16 cellular contexts compared by ENCODE assay signal in genomic region chr1:42221952-42222606, GRCh38. TPM values are rescaled to one million over a fixed set of nuclear protein-coding genes. Genes with fewer than 3 reads are reported as not detected.
DNase-seq lines count a peak whose midpoint lies in the region; ATAC-seq, FAIRE-seq and TF ChIP-seq lines count a peak whose summit lies in the region.
"Had no signal": no experiment of that assay in that cellular context is flagged by ENCODE, and none has a peak within 500 bp of the region (broad histone marks: within the 10 kb centered on the region; RNA-seq: fewer than 3 reads in every experiment).

No MANE protein-coding gene starts in this region.

- 53% methylated on average over 2 of the region's 2 CpGs for WGBS in K562 (ENCODE audit: insufficient coverage, low coverage, missing lambda C conversion rate)

- no peaks in the 10 kb centered on the region for H3K9me1 ChIP-seq in K562 (ENCODE audit: control insufficient read depth, insufficient read depth, low read length)

- ATAC-seq in K562 (no peak), GM21529 (IDR thresholded peaks at IDR 0.05; ENCODE audit: unreplicated experiment) (no peak)
- ATAC-seq: activated T-cell treated with anti-CD3 and anti-CD28 coated beads, Interleukin-2, amount 50 U/mL, for 72 hours had no signal

- no TSS peak for BruUV-seq in K562 (replicated peaks; lab: Mats Ljungman, UMichigan)

- FAIRE-seq in K562 (lab: Jason Lieb, UNC) = peak; percentile 55

- H4K20me1 ChIP-seq in K562 (replicated peaks; ENCODE audit: control insufficient read depth, insufficient read depth, low read length) = no peaks in the 10 kb centered on the region

- no peak for TF ChIP-seq POLR2A in K562 (conservative IDR thresholded peaks at IDR 0.05)

- peak; percentile 33; the same call in 1 of the 2 replicates for TF ChIP-seq EP300 in K562 (IDR thresholded peaks at IDR 0.05; ENCODE audit: low read length)

- TF ChIP-seq CTCF in K562 (IDR thresholded peaks at IDR 0.05 in 2 of 3, conservative IDR thresholded peaks at IDR 0.05 in 1 of 3; ENCODE audit: insufficient read depth in 2 of 3, low read depth in 1 of 3, low read length in 3 of 3) = no peak

- CTCF ChIA-PET in K562 (lab: Yijun Ruan, JAX; ENCODE audit: low intra/inter-chr PET ratio) = interaction anchor here (0.6 kb wide), 1 partner anchor 107 kb away, joined by 3 read pairs; no protein-coding TSS in a partner anchor

- peaks cover 34% of the 10 kb centered on the region for H3K79me2 ChIP-seq in K562 (ENCODE audit: control insufficient read depth, insufficient read depth, low read length)

- DNase-seq in DMS53 treated with DMSO at 0.1 percent for 48 hours (lab: John Stamatoyannopoulos, UW; ENCODE audit: unreplicated experiment) (peak; percentile 10), OCI-M1 (lab: John Stamatoyannopoulos, UW) (peak; percentile 47), K562 (ENCODE audit: extremely low read depth in 1 of 4, low spot score in 3 of 4) (peak in 3 of 4 experiments; percentile 18 to 38 (median 23)), non-pigmented ciliary epithelial cell (ENCODE audit: low read depth) (peak; percentile 83), LoVo (ENCODE audit: low spot score) (no peak), SHP77 (lab: John Stamatoyannopoulos, UW) (no peak)
- DNase-seq in activated T-cell treated with anti-CD3 and anti-CD28 coated beads, Interleukin-2, amount 50 U/mL, for 48 hours = no peak
- DNase-seq: activated CD4-positive, CD25-positive, alpha-beta regulatory T cell; activated T-cell treated with anti-CD3 and anti-CD28 coated beads, Interleukin-2, amount 50 U/mL, for 72 hours; NCI-H345; substantia nigra had no signal

- no peaks in the 10 kb centered on the region; the same call in 1 of the 2 replicates for H3K9me3 ChIP-seq in K562 (replicated peaks; ENCODE audit: control insufficient read depth, insufficient read depth, low read depth, low read length)
- H3K9me3 ChIP-seq: breast epithelium, right atrium auricular region had no signal

- no peak overlapping the region for H3K4me2 ChIP-seq in K562 (ENCODE audit: insufficient read depth, low read length)

- in situ Hi-C loops in K562 (cut with MboI) = no loop called here

- H3K27ac ChIP-seq in K562 (ENCODE audit: extremely low read depth, low read depth, low read length) = no peak overlapping the region
- H3K27ac ChIP-seq: breast epithelium, right atrium auricular region had no signal

- H3K4me3 ChIP-seq in K562 = no peak overlapping the region
- H3K4me3 ChIP-seq: breast epithelium, right atrium auricular region had no signal

- intact Hi-C loops in K562 (cut with micrococcal nuclease) = no loop called here

- H3K4me1 ChIP-seq in K562 (replicated peaks in 1 of 2; ENCODE audit: control insufficient read depth in 2 of 2, insufficient read depth in 2 of 2, low read length in 2 of 2) = peaks cover 0 to 10% of the 10 kb centered on the region in 2 experiments; a peak in 2 of 5 replicates
- H3K4me1 ChIP-seq: breast epithelium had no signal

- H3K9ac ChIP-seq in K562 (ENCODE audit: insufficient read depth in 1 of 2, low read depth in 2 of 2, low read length in 2 of 2) = no peak overlapping the region

- peaks cover 11% of the 10 kb centered on the region; the same call in 2 of the 3 replicates for H3K36me3 ChIP-seq in K562 (ENCODE audit: control insufficient read depth, insufficient read depth, low read length)
- H3K36me3 ChIP-seq: breast epithelium, right atrium auricular region had no signal

- no peak for TF ChIP-seq RAD21 in K562 (CRISPR knock-in tag; conservative IDR thresholded peaks at IDR 0.05 in 1 of 2, IDR thresholded peaks at IDR 0.05 in 1 of 2)

- POLR2A ChIA-PET in K562 (lab: Yijun Ruan, JAX) = interaction anchor here (0.7 to 1.2 kb wide), 2 partner anchors 11 to 38 kb away, joined by 3 to 4 read pairs; no protein-coding TSS in a partner anchor

- H3K27me3 ChIP-seq in K562 (ENCODE audit: control insufficient read depth in 2 of 2, insufficient read depth in 2 of 2, low read length in 2 of 2) = no peaks in the 10 kb centered on the region
- H3K27me3 ChIP-seq: breast epithelium, right atrium auricular region had no signal

- no peak overlapping the region for H2AFZ ChIP-seq in K562 (ENCODE audit: low read depth, low read length)

TF ChIP-seq in K562, 482 proteins besides CTCF, POLR2A, EP300 and RAD21 (continues in another document):
- TF ChIP-seq ZFPM2 (CRISPR knock-in tag; IDR thresholded peaks at IDR 0.05) (no peak), SMAD1 (IDR thresholded peaks at IDR 0.05; ENCODE audit: low read depth, low read length, partially characterized antibody) (no peak), ERF (CRISPR knock-in tag; IDR thresholded peaks at IDR 0.05) (no peak), U2AF1 (optimal IDR thresholded peaks at IDR 0.05; ENCODE audit: low read depth, low read length) (peak; percentile 43), TRIM24 (IDR thresholded peaks at IDR 0.05) (peak in 1 of 2 experiments; percentile 60; a peak in 2 of 4 replicates), CREBBP (IDR thresholded peaks at IDR 0.05; ENCODE audit: low read depth, low read length) (no peak), POLR2AphosphoS2 (IDR thresholded peaks at IDR 0.05; ENCODE audit: low read length) (no peak), ZNF224 (CRISPR knock-in tag; IDR thresholded peaks at IDR 0.05) (no peak), TOE1 (IDR thresholded peaks at IDR 0.05; ENCODE audit: borderline replicate concordance) (no peak), TOE1 (CRISPR knock-in tag; IDR thresholded peaks at IDR 0.05; ENCODE audit: borderline replicate concordance, low read depth) (no peak), ZNF444 (CRISPR knock-in tag; IDR thresholded peaks at IDR 0.05) (no peak), PCBP2 (IDR thresholded peaks at IDR 0.05; ENCODE audit: low read depth, low read length, poor library complexity, severe bottlenecking) (peak; percentile 98), POLR2B (IDR thresholded peaks at IDR 0.05; ENCODE audit: low read depth, partially characterized antibody) (no peak), JUND (IDR thresholded peaks at IDR 0.05; ENCODE audit: borderline replicate concordance, low read depth, low read length) (peak; percentile 54; the same call in 1 of the 2 replicates), JUND (tag; IDR thresholded peaks at IDR 0.05; ENCODE audit: borderline replicate concordance, low read depth, low read length) (peak; percentile 41; the same call in 1 of the 3 replicates), PTRF (tag; IDR thresholded peaks at IDR 0.05) (no peak), MEF2D (tag; conservative IDR thresholded peaks at IDR 0.05; ENCODE audit: low read depth) (peak; percentile 51)
- TF ChIP-seq, protein P1, sequence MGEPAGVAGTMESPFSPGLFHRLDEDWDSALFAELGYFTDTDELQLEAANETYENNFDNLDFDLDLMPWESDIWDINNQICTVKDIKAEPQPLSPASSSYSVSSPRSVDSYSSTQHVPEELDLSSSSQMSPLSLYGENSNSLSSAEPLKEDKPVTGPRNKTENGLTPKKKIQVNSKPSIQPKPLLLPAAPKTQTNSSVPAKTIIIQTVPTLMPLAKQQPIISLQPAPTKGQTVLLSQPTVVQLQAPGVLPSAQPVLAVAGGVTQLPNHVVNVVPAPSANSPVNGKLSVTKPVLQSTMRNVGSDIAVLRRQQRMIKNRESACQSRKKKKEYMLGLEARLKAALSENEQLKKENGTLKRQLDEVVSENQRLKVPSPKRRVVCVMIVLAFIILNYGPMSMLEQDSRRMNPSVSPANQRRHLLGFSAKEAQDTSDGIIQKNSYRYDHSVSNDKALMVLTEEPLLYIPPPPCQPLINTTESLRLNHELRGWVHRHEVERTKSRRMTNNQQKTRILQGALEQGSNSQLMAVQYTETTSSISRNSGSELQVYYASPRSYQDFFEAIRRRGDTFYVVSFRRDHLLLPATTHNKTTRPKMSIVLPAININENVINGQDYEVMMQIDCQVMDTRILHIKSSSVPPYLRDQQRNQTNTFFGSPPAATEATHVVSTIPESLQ (CRISPR knock-in tag; IDR thresholded peaks at IDR 0.05) = no peak
- TF ChIP-seq, protein P2, sequence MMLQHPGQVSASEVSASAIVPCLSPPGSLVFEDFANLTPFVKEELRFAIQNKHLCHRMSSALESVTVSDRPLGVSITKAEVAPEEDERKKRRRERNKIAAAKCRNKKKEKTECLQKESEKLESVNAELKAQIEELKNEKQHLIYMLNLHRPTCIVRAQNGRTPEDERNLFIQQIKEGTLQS (IDR thresholded peaks at IDR 0.05) = peak; percentile 7; the same call in 1 of the 2 replicates
- TF ChIP-seq, protein P2 (CRISPR knock-in tag; conservative IDR thresholded peaks at IDR 0.05) = no peak

RNA-seq across cellular contexts. Expression of gene GUCA2A, which starts 57.5 kb away (rescaled TPM):
- not detected in 2 replicates for total RNA-seq in K562 (2011; cell fraction: chromatin; rRNA removed; ENCODE audit: low replicate concordance)
- total RNA-seq in K562 (2011; cell fraction: nucleolus; rRNA removed) = not detected in 2 replicates
- total RNA-seq in K562 (2011; cell fraction: nucleoplasm; rRNA removed) = not detected in 2 replicates
- not detected in 2 replicates for total RNA-seq in K562 (2014; rRNA removed)
- not detected in 2 replicates for total RNA-seq in K562 (2014; rRNA removed; fragmentation: Illumina TruSeq; extraction: Trizol)
- total RNA-seq in K562 (2015; rRNA removed; fragmentation: Illumina TruSeq; extraction: Trizol) = not detected in 2 replicates
- not detected in 2 replicates for total RNA-seq in K562 (2021)
- not detected in 2 replicates for polyA plus RNA-seq in K562 (2011; rRNA removed)
- not detected in 2 replicates for polyA plus RNA-seq in K562 (2011; cell fraction: cytosol; rRNA removed)
- polyA plus RNA-seq in K562 (2011; cell fraction: nucleus; rRNA removed) = not detected in 2 replicates
- not detected in 2 replicates for polyA plus RNA-seq in K562 (2012)
- not detected in 2 replicates for polyA plus RNA-seq in K562 (2014; fragmentation: Illumina TruSeq; extraction: Trizol)
- not detected for polyA plus RNA-seq in K562 (2014; fragmentation: Nextera tagmentation; extraction: Ambion mirVana)
- not detected in 2 replicates for polyA plus RNA-seq in K562 (2014; rRNA removed)
- polyA minus RNA-seq in K562 (2011; rRNA and poly(A)+ RNA removed) = not detected in 2 replicates
- polyA minus RNA-seq in K562 (2011; cell fraction: cytosol; rRNA and poly(A)+ RNA removed) = not detected in 2 replicates
- polyA minus RNA-seq in K562 (2011; cell fraction: nucleus; rRNA and poly(A)+ RNA removed) = not detected in 2 replicates
- total RNA-seq: activated T-cell treated with anti-CD3 and anti-CD28 coated beads, Interleukin-2, amount 50 U/mL, for 72 hours; LHCN-M2; right atrium auricular region had no signal
- polyA plus RNA-seq: esophagus had no signal

Comparison
In these comparisons a context has a peak if more than half of its experiments do, and no peak if none do; other contexts are left out.
1. DNase-seq: peak in DMS53 treated with DMSO at 0.1 percent for 48 hours (single experiment), OCI-M1 (single experiment), K562 (3 of 4) and non-pigmented ciliary epithelial cell (single experiment); none in LoVo (single experiment), SHP77 (0 of 2) and activated T-cell treated with anti-CD3 and anti-CD28 coated beads, Interleukin-2, amount 50 U/mL, for 48 hours (0 of 2).